ENCODE assay signal across 9 cellular contexts in genomic region chr4:186029731-186030421, GRCh38. TPM values are rescaled to one million over a fixed set of nuclear protein-coding genes. Genes with fewer than 3 reads are reported as not detected.
DNase-seq lines count a peak whose midpoint lies in the region; ATAC-seq and TF ChIP-seq lines count a peak whose summit lies in the region.
"Had no signal": no experiment of that assay in that cellular context is flagged by ENCODE, and none has a peak within 500 bp of the region (broad histone marks: within the 10 kb centered on the region; RNA-seq: fewer than 3 reads in every experiment).

No MANE protein-coding gene starts in this region.

- peaks cover 23% of the 10 kb centered on the region for H3K4me1 ChIP-seq in adipocyte (ENCODE audit: control insufficient read depth, insufficient read depth, low read length)
- H3K4me1 ChIP-seq in left ventricle myocardium inferior, result peaks cover 37% of the 10 kb centered on the region
- H3K4me1 ChIP-seq in psoas muscle, result peaks cover 20% of the 10 kb centered on the region

- H3K27ac ChIP-seq in left ventricle myocardium inferior (replicated peaks) (peak overlapping the region; percentile 91), psoas muscle (peak overlapping the region; percentile 28)
- H3K27ac ChIP-seq: neutrophil had no signal

- H3K9ac ChIP-seq in adipocyte (ENCODE audit: low read length), result peak overlapping the region; percentile 60

- in situ Hi-C loops in G401 (cut with HindIII; ENCODE audit: low sequenced_read_pairs), result no loop called here

- H3K4me3 ChIP-seq in adipocyte (ENCODE audit: low read length), result peak overlapping the region; percentile 53
- H3K4me3 ChIP-seq in left ventricle myocardium inferior, result peak overlapping the region; percentile 45
- H3K4me3 ChIP-seq in psoas muscle, result peak overlapping the region; percentile 41

- H3K9me3 ChIP-seq in adipocyte (ENCODE audit: control insufficient read depth, low read length), result peaks cover 11% of the 10 kb centered on the region
- no peaks in the 10 kb centered on the region for H3K9me3 ChIP-seq in left ventricle myocardium inferior (replicated peaks)
- no peaks in the 10 kb centered on the region for H3K9me3 ChIP-seq in psoas muscle
- H3K9me3 ChIP-seq: neutrophil had no signal

- DNase-seq in G401 (ENCODE audit: low spot score) (peak; percentile 34), adipocyte (ENCODE audit: low read depth) (peak; percentile 92), left ventricle myocardium inferior (peak; percentile 83), psoas muscle (peak; percentile 64 to 84), CD1c-positive myeloid dendritic cell (ENCODE audit: extremely low spot score) (no peak)
- DNase-seq in activated CD4-positive, CD25-positive, alpha-beta regulatory T cell treated with anti-CD3 and anti-CD28 coated beads, Interleukin-2, amount 50 U/mL, for 72 hours, result no peak

- H3K36me3 ChIP-seq in adipocyte (ENCODE audit: control insufficient read depth, insufficient read depth, low read length, severe bottlenecking) (no peaks in the 10 kb centered on the region), left ventricle myocardium inferior (no peaks in the 10 kb centered on the region), psoas muscle (ENCODE audit: insufficient read depth in 1 of 2, low read depth in 1 of 2) (no peaks in the 10 kb centered on the region)
- H3K36me3 ChIP-seq: neutrophil had no signal

- 2 to 9% (median 4%) methylated on average over 11 of the region's 11 CpGs for WGBS in psoas muscle, 3 donors

- H3K27me3 ChIP-seq in adipocyte (replicated peaks; ENCODE audit: control insufficient read depth, insufficient read depth, low read length) (no peaks in the 10 kb centered on the region), left ventricle myocardium inferior (ENCODE audit: low read depth) (no peaks in the 10 kb centered on the region), psoas muscle (ENCODE audit: insufficient read depth in 3 of 3, low read length in 2 of 3) (no peaks in the 10 kb centered on the region)

- no peak for TF ChIP-seq CTCF in left ventricle myocardium inferior (IDR thresholded peaks at IDR 0.05; ENCODE audit: borderline replicate concordance)
- TF ChIP-seq CTCF in psoas muscle (IDR thresholded peaks at IDR 0.05), result no peak

- ATAC-seq in psoas muscle (peak; percentile 85 to 96 (median 94)), GM18861 (IDR thresholded peaks at IDR 0.05; ENCODE audit: unreplicated experiment) (no peak), HG03135 (IDR thresholded peaks at IDR 0.05; ENCODE audit: unreplicated experiment) (no peak)

- intact Hi-C loops in left ventricle myocardium inferior (cut with micrococcal nuclease) (no loop called here), psoas muscle (cut with DNase I) (loop anchor here in 1 of 2 donors (10.0 kb wide), 1 partner anchor 825 kb away; the partner anchor contains the start of genes CFAP97 and SNX25)

RNA-seq across cellular contexts. Expression of gene TLR3, which starts 39.1 kb away (rescaled TPM):
- 0.31 and 3.9 TPM in 2 replicates for total RNA-seq in G401 (2014; rRNA removed; shearing (Covaris generic))
- 4.9 TPM for total RNA-seq in left ventricle myocardium inferior
- 1 to 10 TPM; 1.0 to 4.0 (median 1.7) TPM for total RNA-seq in psoas muscle
- polyA plus RNA-seq in psoas muscle, result under 1 TPM; 0.49 to 0.66 (median 0.49) TPM

Comparison
In these comparisons a context has a peak if more than half of its experiments do, and no peak if none do; other contexts are left out.
1. DNase-seq: peak in G401 (single experiment), adipocyte (single experiment), left ventricle myocardium inferior (single experiment) and psoas muscle (2 of 2); none in CD1c-positive myeloid dendritic cell (single experiment) and activated CD4-positive, CD25-positive, alpha-beta regulatory T cell treated with anti-CD3 and anti-CD28 coated beads, Interleukin-2, amount 50 U/mL, for 72 hours (single experiment).
2. ATAC-seq: peak in psoas muscle (4 of 4); none in GM18861 (single experiment) and HG03135 (single experiment).
3. Peak in every context shown above with its lines, with median percentiles within 50 percentile points of each other: H3K4me3 ChIP-seq.